Comparison of ENCODE assay signal across 2 cellular contexts in the genomic region with DNA sequence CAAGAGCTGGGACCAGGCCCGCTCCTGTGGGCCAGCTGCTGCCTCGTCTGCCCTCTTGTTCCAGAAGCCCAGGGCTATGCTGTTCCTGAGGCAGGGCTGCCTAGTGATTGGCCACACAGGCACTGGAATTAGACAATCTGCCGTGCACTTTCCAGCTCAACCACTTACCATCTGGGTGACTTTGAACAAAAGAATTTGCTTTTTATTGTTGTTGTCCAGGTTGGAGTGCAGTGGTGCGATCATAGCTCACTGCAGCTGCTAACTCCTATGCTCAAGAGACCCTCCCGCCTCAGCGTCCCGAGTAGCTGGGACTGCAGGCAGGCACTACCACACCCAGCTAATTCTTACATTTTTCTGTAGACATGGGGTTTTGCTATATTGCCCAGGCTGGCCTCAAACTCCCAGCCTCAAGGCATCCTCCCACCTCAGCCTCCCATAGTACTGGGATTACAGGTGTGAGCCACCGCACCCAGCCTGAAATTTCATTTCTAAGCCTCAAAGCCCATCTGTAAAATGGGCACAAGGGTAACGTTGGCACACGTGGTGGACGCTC.
TF ChIP-seq lines count a peak whose summit lies in the region.

No MANE protein-coding gene starts in this region.

TF ChIP-seq in GM23338, 12 proteins besides CTCF, POLR2A, EP300 and RAD21 (continued from another document):
- TF ChIP-seq, protein P1, sequence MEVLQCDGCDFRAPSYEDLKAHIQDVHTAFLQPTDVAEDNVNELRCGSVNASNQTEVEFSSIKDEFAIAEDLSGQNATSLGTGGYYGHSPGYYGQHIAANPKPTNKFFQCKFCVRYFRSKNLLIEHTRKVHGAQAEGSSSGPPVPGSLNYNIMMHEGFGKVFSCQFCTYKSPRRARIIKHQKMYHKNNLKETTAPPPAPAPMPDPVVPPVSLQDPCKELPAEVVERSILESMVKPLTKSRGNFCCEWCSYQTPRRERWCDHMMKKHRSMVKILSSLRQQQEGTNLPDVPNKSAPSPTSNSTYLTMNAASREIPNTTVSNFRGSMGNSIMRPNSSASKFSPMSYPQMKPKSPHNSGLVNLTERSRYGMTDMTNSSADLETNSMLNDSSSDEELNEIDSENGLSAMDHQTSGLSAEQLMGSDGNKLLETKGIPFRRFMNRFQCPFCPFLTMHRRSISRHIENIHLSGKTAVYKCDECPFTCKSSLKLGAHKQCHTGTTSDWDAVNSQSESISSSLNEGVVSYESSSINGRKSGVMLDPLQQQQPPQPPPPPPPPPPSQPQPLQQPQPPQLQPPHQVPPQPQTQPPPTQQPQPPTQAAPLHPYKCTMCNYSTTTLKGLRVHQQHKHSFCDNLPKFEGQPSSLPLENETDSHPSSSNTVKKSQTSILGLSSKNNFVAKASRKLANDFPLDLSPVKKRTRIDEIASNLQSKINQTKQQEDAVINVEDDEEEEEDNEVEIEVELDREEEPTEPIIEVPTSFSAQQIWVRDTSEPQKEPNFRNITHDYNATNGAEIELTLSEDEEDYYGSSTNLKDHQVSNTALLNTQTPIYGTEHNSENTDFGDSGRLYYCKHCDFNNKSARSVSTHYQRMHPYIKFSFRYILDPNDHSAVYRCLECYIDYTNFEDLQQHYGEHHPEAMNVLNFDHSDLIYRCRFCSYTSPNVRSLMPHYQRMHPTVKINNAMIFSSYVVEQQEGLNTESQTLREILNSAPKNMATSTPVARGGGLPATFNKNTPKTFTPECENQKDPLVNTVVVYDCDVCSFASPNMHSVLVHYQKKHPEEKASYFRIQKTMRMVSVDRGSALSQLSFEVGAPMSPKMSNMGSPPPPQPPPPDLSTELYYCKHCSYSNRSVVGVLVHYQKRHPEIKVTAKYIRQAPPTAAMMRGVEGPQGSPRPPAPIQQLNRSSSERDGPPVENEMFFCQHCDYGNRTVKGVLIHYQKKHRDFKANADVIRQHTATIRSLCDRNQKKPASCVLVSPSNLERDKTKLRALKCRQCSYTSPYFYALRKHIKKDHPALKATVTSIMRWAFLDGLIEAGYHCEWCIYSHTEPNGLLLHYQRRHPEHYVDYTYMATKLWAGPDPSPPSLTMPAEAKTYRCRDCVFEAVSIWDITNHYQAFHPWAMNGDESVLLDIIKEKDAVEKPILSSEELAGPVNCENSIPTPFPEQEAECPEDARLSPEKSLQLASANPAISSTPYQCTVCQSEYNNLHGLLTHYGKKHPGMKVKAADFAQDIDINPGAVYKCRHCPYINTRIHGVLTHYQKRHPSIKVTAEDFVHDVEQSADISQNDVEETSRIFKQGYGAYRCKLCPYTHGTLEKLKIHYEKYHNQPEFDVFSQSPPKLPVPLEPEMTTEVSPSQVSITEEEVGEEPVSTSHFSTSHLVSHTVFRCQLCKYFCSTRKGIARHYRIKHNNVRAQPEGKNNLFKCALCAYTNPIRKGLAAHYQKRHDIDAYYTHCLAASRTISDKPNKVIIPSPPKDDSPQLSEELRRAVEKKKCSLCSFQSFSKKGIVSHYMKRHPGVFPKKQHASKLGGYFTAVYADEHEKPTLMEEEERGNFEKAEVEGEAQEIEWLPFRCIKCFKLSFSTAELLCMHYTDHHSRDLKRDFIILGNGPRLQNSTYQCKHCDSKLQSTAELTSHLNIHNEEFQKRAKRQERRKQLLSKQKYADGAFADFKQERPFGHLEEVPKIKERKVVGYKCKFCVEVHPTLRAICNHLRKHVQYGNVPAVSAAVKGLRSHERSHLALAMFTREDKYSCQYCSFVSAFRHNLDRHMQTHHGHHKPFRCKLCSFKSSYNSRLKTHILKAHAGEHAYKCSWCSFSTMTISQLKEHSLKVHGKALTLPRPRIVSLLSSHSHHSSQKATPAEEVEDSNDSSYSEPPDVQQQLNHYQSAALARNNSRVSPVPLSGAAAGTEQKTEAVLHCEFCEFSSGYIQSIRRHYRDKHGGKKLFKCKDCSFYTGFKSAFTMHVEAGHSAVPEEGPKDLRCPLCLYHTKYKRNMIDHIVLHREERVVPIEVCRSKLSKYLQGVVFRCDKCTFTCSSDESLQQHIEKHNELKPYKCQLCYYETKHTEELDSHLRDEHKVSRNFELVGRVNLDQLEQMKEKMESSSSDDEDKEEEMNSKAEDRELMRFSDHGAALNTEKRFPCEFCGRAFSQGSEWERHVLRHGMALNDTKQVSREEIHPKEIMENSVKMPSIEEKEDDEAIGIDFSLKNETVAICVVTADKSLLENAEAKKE (CRISPR knock-in tag; IDR thresholded peaks at IDR 0.05) = no peak
- TF ChIP-seq STAT1 (IDR thresholded peaks at IDR 0.05; ENCODE audit: unreplicated experiment) = no peak
- no peak for TF ChIP-seq NANOG (IDR thresholded peaks at IDR 0.05; ENCODE audit: borderline replicate concordance)
- TF ChIP-seq ZNF331 (CRISPR knock-in tag; IDR thresholded peaks at IDR 0.05; ENCODE audit: low read depth) = no peak
- no peak for TF ChIP-seq EZH2 (IDR thresholded peaks at IDR 0.05; ENCODE audit: low read depth, unreplicated experiment)
TF ChIP-seq in GM23338: peak in this region for 0.

TF ChIP-seq in WTC11, 78 proteins besides CTCF, POLR2A, EP300 and RAD21 (continued from another document):
- TF ChIP-seq GTF2I (CRISPR knock-in tag; conservative IDR thresholded peaks at IDR 0.05) (no peak), NR2C2 (CRISPR knock-in tag; IDR thresholded peaks at IDR 0.05) (no peak), SMAD3 (CRISPR knock-in tag; IDR thresholded peaks at IDR 0.05; ENCODE audit: borderline replicate concordance) (no peak), TP53 (CRISPR knock-in tag; IDR thresholded peaks at IDR 0.05) (no peak), SMAD4 (CRISPR knock-in tag; IDR thresholded peaks at IDR 0.05) (no peak), KAT7 (CRISPR knock-in tag; IDR thresholded peaks at IDR 0.05; ENCODE audit: borderline replicate concordance) (no peak)
- TF ChIP-seq, protein P2, sequence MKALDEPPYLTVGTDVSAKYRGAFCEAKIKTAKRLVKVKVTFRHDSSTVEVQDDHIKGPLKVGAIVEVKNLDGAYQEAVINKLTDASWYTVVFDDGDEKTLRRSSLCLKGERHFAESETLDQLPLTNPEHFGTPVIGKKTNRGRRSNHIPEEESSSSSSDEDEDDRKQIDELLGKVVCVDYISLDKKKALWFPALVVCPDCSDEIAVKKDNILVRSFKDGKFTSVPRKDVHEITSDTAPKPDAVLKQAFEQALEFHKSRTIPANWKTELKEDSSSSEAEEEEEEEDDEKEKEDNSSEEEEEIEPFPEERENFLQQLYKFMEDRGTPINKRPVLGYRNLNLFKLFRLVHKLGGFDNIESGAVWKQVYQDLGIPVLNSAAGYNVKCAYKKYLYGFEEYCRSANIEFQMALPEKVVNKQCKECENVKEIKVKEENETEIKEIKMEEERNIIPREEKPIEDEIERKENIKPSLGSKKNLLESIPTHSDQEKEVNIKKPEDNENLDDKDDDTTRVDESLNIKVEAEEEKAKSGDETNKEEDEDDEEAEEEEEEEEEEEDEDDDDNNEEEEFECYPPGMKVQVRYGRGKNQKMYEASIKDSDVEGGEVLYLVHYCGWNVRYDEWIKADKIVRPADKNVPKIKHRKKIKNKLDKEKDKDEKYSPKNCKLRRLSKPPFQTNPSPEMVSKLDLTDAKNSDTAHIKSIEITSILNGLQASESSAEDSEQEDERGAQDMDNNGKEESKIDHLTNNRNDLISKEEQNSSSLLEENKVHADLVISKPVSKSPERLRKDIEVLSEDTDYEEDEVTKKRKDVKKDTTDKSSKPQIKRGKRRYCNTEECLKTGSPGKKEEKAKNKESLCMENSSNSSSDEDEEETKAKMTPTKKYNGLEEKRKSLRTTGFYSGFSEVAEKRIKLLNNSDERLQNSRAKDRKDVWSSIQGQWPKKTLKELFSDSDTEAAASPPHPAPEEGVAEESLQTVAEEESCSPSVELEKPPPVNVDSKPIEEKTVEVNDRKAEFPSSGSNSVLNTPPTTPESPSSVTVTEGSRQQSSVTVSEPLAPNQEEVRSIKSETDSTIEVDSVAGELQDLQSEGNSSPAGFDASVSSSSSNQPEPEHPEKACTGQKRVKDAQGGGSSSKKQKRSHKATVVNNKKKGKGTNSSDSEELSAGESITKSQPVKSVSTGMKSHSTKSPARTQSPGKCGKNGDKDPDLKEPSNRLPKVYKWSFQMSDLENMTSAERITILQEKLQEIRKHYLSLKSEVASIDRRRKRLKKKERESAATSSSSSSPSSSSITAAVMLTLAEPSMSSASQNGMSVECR (CRISPR knock-in tag; IDR thresholded peaks at IDR 0.05; ENCODE audit: borderline replicate concordance) = no peak
- TF ChIP-seq, protein P3, sequence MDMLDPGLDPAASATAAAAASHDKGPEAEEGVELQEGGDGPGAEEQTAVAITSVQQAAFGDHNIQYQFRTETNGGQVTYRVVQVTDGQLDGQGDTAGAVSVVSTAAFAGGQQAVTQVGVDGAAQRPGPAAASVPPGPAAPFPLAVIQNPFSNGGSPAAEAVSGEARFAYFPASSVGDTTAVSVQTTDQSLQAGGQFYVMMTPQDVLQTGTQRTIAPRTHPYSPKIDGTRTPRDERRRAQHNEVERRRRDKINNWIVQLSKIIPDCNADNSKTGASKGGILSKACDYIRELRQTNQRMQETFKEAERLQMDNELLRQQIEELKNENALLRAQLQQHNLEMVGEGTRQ (CRISPR knock-in tag; IDR thresholded peaks at IDR 0.05) = no peak
- TF ChIP-seq, protein P4, sequence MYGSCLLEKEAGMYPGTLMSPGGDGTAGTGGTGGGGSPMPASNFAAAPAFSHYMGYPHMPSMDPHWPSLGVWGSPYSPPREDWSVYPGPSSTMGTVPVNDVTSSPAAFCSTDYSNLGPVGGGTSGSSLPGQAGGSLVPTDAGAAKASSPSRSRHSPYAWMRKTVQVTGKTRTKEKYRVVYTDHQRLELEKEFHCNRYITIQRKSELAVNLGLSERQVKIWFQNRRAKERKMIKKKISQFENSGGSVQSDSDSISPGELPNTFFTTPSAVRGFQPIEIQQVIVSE (CRISPR knock-in tag; IDR thresholded peaks at IDR 0.05; ENCODE audit: borderline replicate concordance) = no peak
- TF ChIP-seq, protein P5, sequence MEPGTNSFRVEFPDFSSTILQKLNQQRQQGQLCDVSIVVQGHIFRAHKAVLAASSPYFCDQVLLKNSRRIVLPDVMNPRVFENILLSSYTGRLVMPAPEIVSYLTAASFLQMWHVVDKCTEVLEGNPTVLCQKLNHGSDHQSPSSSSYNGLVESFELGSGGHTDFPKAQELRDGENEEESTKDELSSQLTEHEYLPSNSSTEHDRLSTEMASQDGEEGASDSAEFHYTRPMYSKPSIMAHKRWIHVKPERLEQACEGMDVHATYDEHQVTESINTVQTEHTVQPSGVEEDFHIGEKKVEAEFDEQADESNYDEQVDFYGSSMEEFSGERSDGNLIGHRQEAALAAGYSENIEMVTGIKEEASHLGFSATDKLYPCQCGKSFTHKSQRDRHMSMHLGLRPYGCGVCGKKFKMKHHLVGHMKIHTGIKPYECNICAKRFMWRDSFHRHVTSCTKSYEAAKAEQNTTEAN (CRISPR knock-in tag; IDR thresholded peaks at IDR 0.05) = no peak
- TF ChIP-seq, protein P6, sequence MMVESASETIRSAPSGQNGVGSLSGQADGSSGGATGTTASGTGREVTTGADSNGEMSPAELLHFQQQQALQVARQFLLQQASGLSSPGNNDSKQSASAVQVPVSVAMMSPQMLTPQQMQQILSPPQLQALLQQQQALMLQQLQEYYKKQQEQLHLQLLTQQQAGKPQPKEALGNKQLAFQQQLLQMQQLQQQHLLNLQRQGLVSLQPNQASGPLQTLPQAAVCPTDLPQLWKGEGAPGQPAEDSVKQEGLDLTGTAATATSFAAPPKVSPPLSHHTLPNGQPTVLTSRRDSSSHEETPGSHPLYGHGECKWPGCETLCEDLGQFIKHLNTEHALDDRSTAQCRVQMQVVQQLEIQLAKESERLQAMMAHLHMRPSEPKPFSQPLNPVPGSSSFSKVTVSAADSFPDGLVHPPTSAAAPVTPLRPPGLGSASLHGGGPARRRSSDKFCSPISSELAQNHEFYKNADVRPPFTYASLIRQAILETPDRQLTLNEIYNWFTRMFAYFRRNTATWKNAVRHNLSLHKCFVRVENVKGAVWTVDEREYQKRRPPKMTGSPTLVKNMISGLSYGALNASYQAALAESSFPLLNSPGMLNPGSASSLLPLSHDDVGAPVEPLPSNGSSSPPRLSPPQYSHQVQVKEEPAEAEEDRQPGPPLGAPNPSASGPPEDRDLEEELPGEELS (CRISPR knock-in tag; IDR thresholded peaks at IDR 0.05) = no peak
